In the genomic region with DNA sequence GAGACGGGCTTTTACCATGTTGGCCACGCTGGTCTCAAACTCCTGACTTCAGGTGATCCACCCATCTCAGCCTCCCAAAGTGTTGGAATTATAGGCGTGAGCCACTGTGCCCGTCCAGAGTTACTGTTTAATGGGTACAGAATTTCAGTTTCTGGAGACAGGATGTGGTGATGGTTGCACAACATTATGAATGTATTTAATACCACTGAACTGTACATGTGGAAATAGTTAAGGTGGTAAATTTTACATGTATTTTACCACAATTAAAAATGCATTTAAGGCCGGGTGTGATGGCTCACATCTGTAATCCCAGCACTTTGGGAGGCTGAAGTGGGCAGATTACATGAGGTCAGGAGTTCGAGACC, we compare ENCODE assay signal across 1 cellular context.
TF ChIP-seq lines count a peak whose summit lies in the region.

No MANE protein-coding gene starts in this region.

TF ChIP-seq in HCT116, 20 proteins besides CTCF, POLR2A, EP300 and RAD21:
- TF ChIP-seq, protein P1, sequence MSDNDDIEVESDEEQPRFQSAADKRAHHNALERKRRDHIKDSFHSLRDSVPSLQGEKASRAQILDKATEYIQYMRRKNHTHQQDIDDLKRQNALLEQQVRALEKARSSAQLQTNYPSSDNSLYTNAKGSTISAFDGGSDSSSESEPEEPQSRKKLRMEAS (IDR thresholded peaks at IDR 0.05), result 0 out of 2 replicates have a peak, but pooled peaks have one; percentile 4
- TF ChIP-seq CEBPB (IDR thresholded peaks at IDR 0.05; ENCODE audit: low read depth), result 0 out of 2 replicates have a peak, but pooled peaks have one; percentile 24
